ENCODE assay signal across 9 cellular contexts in the genomic region with DNA sequence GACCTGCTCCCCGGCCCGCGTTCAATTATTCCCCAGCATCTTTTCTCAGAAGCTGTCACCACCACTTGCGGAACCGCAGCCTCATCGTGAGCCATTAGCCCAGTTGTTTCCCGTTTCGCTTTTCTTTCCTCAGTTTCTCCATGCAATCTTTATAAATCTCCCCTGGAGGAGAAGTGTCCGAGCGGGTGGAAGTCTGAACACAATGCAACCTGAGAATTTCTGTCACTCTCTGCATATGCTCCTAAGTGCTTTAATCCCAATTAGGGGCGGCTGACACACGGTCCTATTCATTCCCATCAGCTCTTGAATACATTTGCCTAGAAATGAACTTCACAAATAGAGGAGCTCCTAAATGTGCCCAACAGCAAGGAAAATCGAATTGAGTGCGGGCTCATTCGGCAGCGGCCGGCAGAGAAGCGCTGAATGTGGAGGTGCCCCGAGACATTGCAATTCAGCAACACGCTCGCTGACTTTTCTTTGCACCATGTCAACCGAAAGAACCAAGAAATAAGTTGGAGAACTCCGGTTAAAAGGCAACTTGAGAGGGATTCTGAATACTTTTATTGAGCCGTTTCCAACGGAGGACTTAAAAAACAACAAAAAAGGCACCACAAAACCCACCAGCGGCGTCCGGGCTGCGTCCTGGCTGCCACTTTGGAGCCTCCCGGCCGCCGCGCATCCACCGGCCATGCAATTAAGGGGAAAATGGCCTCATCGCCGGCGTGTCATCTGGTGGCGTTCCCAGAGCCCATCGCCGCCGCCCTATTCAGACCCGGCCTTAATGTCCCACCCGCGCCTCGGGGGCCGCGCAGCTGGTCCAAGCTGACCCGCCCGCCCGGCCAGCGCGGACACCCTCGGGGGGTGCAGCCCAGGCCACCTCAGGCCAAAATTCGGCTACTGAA. TPM values are rescaled to one million over a fixed set of nuclear protein-coding genes. Genes with fewer than 3 reads are reported as not detected.
DNase-seq lines count a peak whose midpoint lies in the region; ATAC-seq, FAIRE-seq and TF ChIP-seq lines count a peak whose summit lies in the region.
"Had no signal": no experiment of that assay in that cellular context is flagged by ENCODE, and none has a peak within 500 bp of the region (broad histone marks: within the 10 kb centered on the region; RNA-seq: fewer than 3 reads in every experiment).

No MANE protein-coding gene starts in this region.

- peak overlapping the region in 1 of 2 donors; percentile 6 for H3K4me3 ChIP-seq in CD4-positive, alpha-beta memory T cell (ENCODE audit: low read length in 2 of 2)
- H3K4me3 ChIP-seq in GM23338 (peak overlapping the region; percentile 54), GM12878 (peak overlapping the region; percentile 56; the same call in 1 of the 2 replicates), neuron (ENCODE audit: low read length) (peak overlapping the region; percentile 8), prostate gland (no peak overlapping the region)

- SMC1A ChIA-PET in GM12878 (lab: Charles Lee; ENCODE audit: uncharacterized antibody, unreplicated experiment): no interaction called here

- H3K9me2 ChIP-seq in GM23338 (ENCODE audit: insufficient read depth): no peaks in the 10 kb centered on the region

- H3K4me2 ChIP-seq in GM23338 (peak overlapping the region; percentile 83), GM12878 (ENCODE audit: control insufficient read depth, insufficient read depth) (peak overlapping the region; percentile 67)

- RAD21 ChIA-PET in GM12878 (lab: Charles Lee; ENCODE audit: unreplicated experiment): no interaction called here

- peaks cover 10 to 46% (median 27%) of the 10 kb centered on the region in 4 donors for H3K4me1 Mint-ChIP-seq in CD4-positive, alpha-beta memory T cell
- H3K4me1 Mint-ChIP-seq in GM23338: peaks cover 30% of the 10 kb centered on the region

- POLR2A ChIA-PET in CD4-positive, alpha-beta memory T cell (lab: Charles Lee; ENCODE audit: partially characterized antibody): interaction anchor here (0.7 kb wide), 1 partner anchor 90 kb away, joined by 3 read pairs; no protein-coding TSS in a partner anchor
- POLR2A ChIA-PET in GM12878 (lab: Charles Lee): no interaction called here

- no peak for DNase-seq in CD4-positive, alpha-beta memory T cell
- DNase-seq in GM23338 (ENCODE audit: low spot score): peak; percentile 54
- no peak for DNase-seq in GM12878 (ENCODE audit: low read depth, low spot score)
- DNase-seq in dedifferentiated amniotic fluid mesenchymal stem cell (ENCODE audit: extremely low spot score): no peak
- DNase-seq in RPMI8226: no peak
- no peak for DNase-seq in prostate gland (ENCODE audit: low spot score)

- H3K27me3 Mint-ChIP-seq in CD4-positive, alpha-beta memory T cell: peaks cover 70 to 73% of the 10 kb centered on the region in 2 donors
- peaks cover 98% of the 10 kb centered on the region for H3K27me3 Mint-ChIP-seq in GM23338 (ENCODE audit: insufficient read depth, low read depth, poor library complexity)

- H4K20me1 ChIP-seq in GM23338 (replicated peaks; ENCODE audit: insufficient read depth) (peaks cover 44% of the 10 kb centered on the region), GM12878 (ENCODE audit: control insufficient read depth, insufficient read depth) (no peaks in the 10 kb centered on the region; the same call in 1 of the 2 replicates)

- intact Hi-C loops in CD4-positive, alpha-beta memory T cell (cut with micrococcal nuclease): loop anchor here (1.0 to 2.0 kb wide), 2 partner anchors 12 to 14 kb away; no protein-coding TSS in a partner anchor
- intact Hi-C loops in GM12878 (cut with micrococcal nuclease; ENCODE audit: unreplicated experiment): no loop called here
- intact Hi-C loops in prostate gland (cut with DNase I): no loop called here

- no peaks in the 10 kb centered on the region for H3K36me3 ChIP-seq in CD4-positive, alpha-beta memory T cell (ENCODE audit: insufficient read depth, low read length)
- no peaks in the 10 kb centered on the region for H3K36me3 ChIP-seq in GM23338 (ENCODE audit: insufficient read depth)
- no peaks in the 10 kb centered on the region for H3K36me3 ChIP-seq in GM12878 (ENCODE audit: control insufficient read depth in 2 of 2, insufficient read depth in 2 of 2, low read length in 1 of 2)
- H3K36me3 ChIP-seq in neuron (ENCODE audit: insufficient read depth, low read length): no peaks in the 10 kb centered on the region
- no peaks in the 10 kb centered on the region for H3K36me3 ChIP-seq in prostate gland

- H3K9ac ChIP-seq in GM12878 (ENCODE audit: control insufficient read depth, insufficient read depth, low read length): no peak overlapping the region

- H3F3A ChIP-seq in GM23338 (replicated peaks; ENCODE audit: low read depth): peaks cover 34% of the 10 kb centered on the region

- WGBS in GM12878 (ENCODE audit: insufficient coverage, insufficient replicate concordance, low lambda C conversion rate, missing lambda C conversion rate): 27% methylated on average over 39 of the region's 54 CpGs
- WGBS in prostate gland: 6% methylated on average over 54 of the region's 54 CpGs

- ATAC-seq in GM23338 (peak; percentile 14), GM12878 (peak; percentile 12), GM19395 (IDR thresholded peaks at IDR 0.05; ENCODE audit: unreplicated experiment) (no peak)

- CTCF ChIA-PET in CD4-positive, alpha-beta memory T cell (lab: Charles Lee; ENCODE audit: partially characterized antibody): interaction anchor here (1.0 kb wide), 1 partner anchor 14 kb away, joined by 4 read pairs; no protein-coding TSS in a partner anchor
- CTCF ChIA-PET in GM12878 (lab: Yijun Ruan, JAX): interaction anchor here (2.0 kb wide), 1 partner anchor 9 kb away, joined by 5 read pairs; no protein-coding TSS in a partner anchor

- H3K27ac Mint-ChIP-seq in CD4-positive, alpha-beta memory T cell: peak overlapping the region in 2 of 7 donors; percentile 75 to 79
- H3K27ac Mint-ChIP-seq in GM23338: no peak overlapping the region

- TF ChIP-seq CTCF in GM23338 (conservative IDR thresholded peaks at IDR 0.05; ENCODE audit: low read depth in 2 of 2) (no peak), GM12878 (IDR thresholded peaks at IDR 0.05 in 2 of 3, conservative IDR thresholded peaks at IDR 0.05 in 1 of 3; ENCODE audit: control insufficient read depth in 2 of 3, extremely low read depth in 1 of 3, insufficient read depth in 1 of 3, low read depth in 3 of 3, low read length in 3 of 3) (no peak), prostate gland (IDR thresholded peaks at IDR 0.05) (no peak)

- in situ Hi-C loops in GM12878 (cut with MboI): no loop called here

- TF ChIP-seq EP300 in GM12878 (IDR thresholded peaks at IDR 0.05; ENCODE audit: borderline replicate concordance in 1 of 2, control insufficient read depth in 1 of 2, low read depth in 2 of 2, low read length in 2 of 2): no peak

- H3K4me1 ChIP-seq in CD4-positive, alpha-beta memory T cell (ENCODE audit: insufficient read depth, low read length): peaks cover 37% of the 10 kb centered on the region
- peaks cover 38% of the 10 kb centered on the region for H3K4me1 ChIP-seq in GM23338 (ENCODE audit: insufficient read depth)
- 0 out of 2 replicates have a peak, but pooled peaks cover 2% of the 10 kb centered on the region for H3K4me1 ChIP-seq in GM12878 (ENCODE audit: control insufficient read depth, insufficient read depth, low read length)
- peaks cover 17% of the 10 kb centered on the region for H3K4me1 ChIP-seq in neuron (ENCODE audit: insufficient read depth, low read length)
- peaks cover 6% of the 10 kb centered on the region for H3K4me1 ChIP-seq in prostate gland (replicated peaks)

- H3K79me2 ChIP-seq in GM23338 (replicated peaks; ENCODE audit: insufficient read depth) (no peaks in the 10 kb centered on the region), GM12878 (ENCODE audit: control insufficient read depth, insufficient read depth, low read length) (no peaks in the 10 kb centered on the region)

- H3K36me3 Mint-ChIP-seq in CD4-positive, alpha-beta memory T cell: no peaks in the 10 kb centered on the region
- no peaks in the 10 kb centered on the region for H3K36me3 Mint-ChIP-seq in GM23338 (ENCODE audit: low read depth)

- no peak for TF ChIP-seq POLR2A in GM12878 (IDR thresholded peaks at IDR 0.05; ENCODE audit: low read depth, low read length)
- TF ChIP-seq POLR2A in prostate gland (IDR thresholded peaks at IDR 0.05): no peak

- H3K27me3 ChIP-seq in CD4-positive, alpha-beta memory T cell (ENCODE audit: insufficient read depth, low read length): peaks cover 65% of the 10 kb centered on the region
- H3K27me3 ChIP-seq in GM23338 (ENCODE audit: insufficient read depth): peaks cover 100% of the 10 kb centered on the region
- H3K27me3 ChIP-seq in GM12878 (replicated peaks in 1 of 2; ENCODE audit: control insufficient read depth in 2 of 2, insufficient read depth in 2 of 2, low read length in 1 of 2): peaks cover 21 to 37% of the 10 kb centered on the region in 2 experiments
- H3K27me3 ChIP-seq in neuron (ENCODE audit: insufficient read depth, low read length): peaks cover 78% of the 10 kb centered on the region
- peaks cover 40% of the 10 kb centered on the region for H3K27me3 ChIP-seq in prostate gland (replicated peaks; ENCODE audit: insufficient read depth)

- peaks cover 0 to 16% (median 5%) of the 10 kb centered on the region in 8 donors for H3K9me3 Mint-ChIP-seq in CD4-positive, alpha-beta memory T cell
- peaks cover 3% of the 10 kb centered on the region; the same call in 1 of the 3 replicates for H3K9me3 Mint-ChIP-seq in GM23338
- H3K9me3 Mint-ChIP-seq: activated naive CD4-positive, alpha-beta T cell treated with anti-CD3 and anti-CD28 coated beads, Interleukin-2, amount 50 U/mL, for 72 hours had no signal

- BruUV-seq in GM12878 (replicated peaks; lab: Mats Ljungman, UMichigan): no TSS peak

- TF ChIP-seq RAD21 in GM12878 (IDR thresholded peaks at IDR 0.05; ENCODE audit: insufficient read depth, low read depth, low read length): no peak

- no peak for FAIRE-seq in GM12878 (lab: Jason Lieb, UNC)

- no peak overlapping the region for H3K27ac ChIP-seq in CD4-positive, alpha-beta memory T cell (ENCODE audit: low read depth, low read length)
- H3K27ac ChIP-seq in GM23338 (ENCODE audit: low read depth) (no peak overlapping the region), GM12878 (ENCODE audit: control insufficient read depth, insufficient read depth) (no peak overlapping the region), prostate gland (no peak overlapping the region)

- H3K9me3 ChIP-seq in CD4-positive, alpha-beta memory T cell (ENCODE audit: control insufficient read depth in 1 of 2, low read length in 2 of 2): no peaks in the 10 kb centered on the region
- H3K9me3 ChIP-seq in GM12878 (replicated peaks; ENCODE audit: control insufficient read depth, insufficient read depth, low read length) (no peaks in the 10 kb centered on the region; the same call in 1 of the 3 replicates), neuron (ENCODE audit: low read length) (no peaks in the 10 kb centered on the region), prostate gland (no peaks in the 10 kb centered on the region)

- peak overlapping the region; percentile 92 for H2AFZ ChIP-seq in GM23338
- no peak overlapping the region for H2AFZ ChIP-seq in GM12878 (ENCODE audit: control insufficient read depth, low read depth, low read length)
- H2AFZ ChIP-seq in neuron (ENCODE audit: low read depth, low read length): peak overlapping the region; percentile 42

- peak overlapping the region; percentile 55 to 84 (median 76) for H3K4me3 Mint-ChIP-seq in CD4-positive, alpha-beta memory T cell
- peak overlapping the region; percentile 49 for H3K4me3 Mint-ChIP-seq in GM23338

RNA-seq across cellular contexts. Expression of a gene that starts 3.9 kb away (rescaled TPM):
- total RNA-seq in CD4-positive, alpha-beta memory T cell: not detected
- not detected for polyA plus RNA-seq in CD4-positive, alpha-beta memory T cell
- 0.10 and 0.27 TPM in 2 replicates for total RNA-seq in GM23338 (2014; rRNA removed; shearing (Covaris generic))
- polyA plus RNA-seq in GM23338 (2016; fragmentation: Nextera tagmentation; extraction: Ambion mirVana) (0.08 TPM in 1 of 2 replicates, not detected in the other), GM12878 (2011; rRNA removed) (not detected in 2 replicates), GM12878 (2014; fragmentation: Illumina TruSeq; extraction: Trizol) (not detected in 2 replicates), GM12878 (2014; fragmentation: Nextera tagmentation; extraction: Ambion mirVana) (under 1 TPM in 1 of 2 experiments, not detected in 1; 0.02 TPM), GM12878 (2014; rRNA removed) (0.03 TPM in 2 replicates), GM12878 (2016; fragmentation: Nextera tagmentation; extraction: Ambion mirVana) (under 1 TPM in 1 of 2 experiments, not detected in 1; 0.04 TPM)
- total RNA-seq in GM12878 (2013; cell fraction: nucleolus; rRNA removed): not detected in 2 replicates
- total RNA-seq in GM12878 (2014; rRNA removed) (0.11 TPM in 1 of 2 replicates, not detected in the other), GM12878 (2014; rRNA removed; fragmentation: Illumina TruSeq; extraction: Trizol) (0.05 TPM in 1 of 2 replicates, not detected in the other), GM12878 (2021) (0.15 TPM in 1 of 2 replicates, not detected in the other), prostate gland (under 1 TPM in 1 of 2 donors, not detected in 1; 0.74 TPM)
- not detected for polyA plus RNA-seq in GM12878 (2011; ENCODE audit: low read depth)
- polyA plus RNA-seq in GM12878 (2011; cell fraction: cytosol; rRNA removed): not detected in 2 replicates
- polyA plus RNA-seq in GM12878 (2011; cell fraction: nucleus; rRNA removed): not detected in 2 replicates
- polyA plus RNA-seq in GM12878 (2012): 0.06 and 0.08 TPM in 2 replicates
- polyA minus RNA-seq in GM12878 (2011; rRNA and poly(A)+ RNA removed): not detected in 2 replicates
- not detected in 2 replicates for polyA minus RNA-seq in GM12878 (2011; cell fraction: cytosol; rRNA and poly(A)+ RNA removed)
- not detected in 2 replicates for polyA minus RNA-seq in GM12878 (2011; cell fraction: nucleus; rRNA and poly(A)+ RNA removed)
- total RNA-seq: activated naive CD4-positive, alpha-beta T cell treated with anti-CD3 and anti-CD28 coated beads, Interleukin-2, amount 50 U/mL, for 72 hours had no signal

RNA-seq across cellular contexts. Expression of a gene that starts 34.3 kb away (rescaled TPM):
- total RNA-seq in CD4-positive, alpha-beta memory T cell: 10 to 100 TPM; 41.3 to 42.7 TPM
- polyA plus RNA-seq in CD4-positive, alpha-beta memory T cell: 10 to 100 TPM; 46.4 to 76.6 TPM
- 143 and 175 TPM in 2 replicates for total RNA-seq in GM23338 (2014; rRNA removed; shearing (Covaris generic))
- polyA plus RNA-seq in GM23338 (2016; fragmentation: Nextera tagmentation; extraction: Ambion mirVana) (96.7 and 108 TPM in 2 replicates), GM12878 (2011; rRNA removed) (99.7 and 145 TPM in 2 replicates), GM12878 (2014; fragmentation: Illumina TruSeq; extraction: Trizol) (99.1 and 114 TPM in 2 replicates), GM12878 (2014; fragmentation: Nextera tagmentation; extraction: Ambion mirVana) (100 to 1,000 TPM in 1 of 2 experiments, 10 to 100 TPM in 1; 82.3 to 168 TPM), GM12878 (2014; rRNA removed) (50.3 and 68.5 TPM in 2 replicates), GM12878 (2016; fragmentation: Nextera tagmentation; extraction: Ambion mirVana) (100 to 1,000 TPM; 135 to 146 TPM)
- 70.9 and 102 TPM in 2 replicates for total RNA-seq in GM12878 (2013; cell fraction: nucleolus; rRNA removed)
- total RNA-seq in GM12878 (2014; rRNA removed) (85.1 and 104 TPM in 2 replicates), GM12878 (2014; rRNA removed; fragmentation: Illumina TruSeq; extraction: Trizol) (105 and 111 TPM in 2 replicates), GM12878 (2021) (64.9 and 68.5 TPM in 2 replicates), prostate gland (10 to 100 TPM; 37.8 to 83.4 TPM)
- polyA plus RNA-seq in GM12878 (2011; ENCODE audit: low read depth): 26.4 TPM
- 30.6 and 38.7 TPM in 2 replicates for polyA plus RNA-seq in GM12878 (2011; cell fraction: cytosol; rRNA removed)
- polyA plus RNA-seq in GM12878 (2011; cell fraction: nucleus; rRNA removed): 47.7 and 68.5 TPM in 2 replicates
- polyA plus RNA-seq in GM12878 (2012): 49.9 and 55.5 TPM in 2 replicates
- 56.4 and 124 TPM in 2 replicates for polyA minus RNA-seq in GM12878 (2011; rRNA and poly(A)+ RNA removed)
- 25.5 and 32.1 TPM in 2 replicates for polyA minus RNA-seq in GM12878 (2011; cell fraction: cytosol; rRNA and poly(A)+ RNA removed)
- polyA minus RNA-seq in GM12878 (2011; cell fraction: nucleus; rRNA and poly(A)+ RNA removed): 22.5 and 30.3 TPM in 2 replicates

Comparison
In these comparisons a context has a peak if more than half of its experiments do, and no peak if none do; other contexts are left out.
1. H3K4me3 ChIP-seq: peak in GM23338 (single experiment), GM12878 (single experiment) and neuron (single experiment); none in prostate gland (0 of 2).